ENCODE assay signal across 8 cellular contexts in genomic region chr19:19489804-19490204, GRCh38. TPM values are rescaled to one million over a fixed set of nuclear protein-coding genes. Genes with fewer than 3 reads are reported as not detected.
A peak's percentile ranks its signal among the peaks of the same experiment; 100 is the strongest.
DNase-seq lines count a peak whose midpoint lies in the region; ATAC-seq lines count a peak whose summit lies in the region.

No MANE protein-coding gene starts in this region.

- intact Hi-C loops in naive thymus-derived CD4-positive, alpha-beta T cell (cut with micrococcal nuclease), result loop anchor here (1.0 to 10.0 kb wide), 14 partner anchors 26 to 428 kb away; partner anchors contain the start of genes BORCS8 (in 2 of the 2), GATAD2A (in 2 of the 2), MAU2 (in 2 of the 2) and NDUFA13 (in 2 of the 2)

- H3K27me3 Mint-ChIP-seq in stimulated activated naive CD8-positive, alpha-beta T cell treated with anti-CD3 and anti-CD28 coated beads, Interleukin-15, Interleukin-2, amounts not matched to agents 100 ng/mL and 50 ng/mL, for 24 hours, result no peaks in the 10 kb centered on the region
- H3K27me3 Mint-ChIP-seq in naive thymus-derived CD4-positive, alpha-beta T cell, result no peaks in the 10 kb centered on the region

- no peak overlapping the region for H3K4me3 Mint-ChIP-seq in stimulated activated naive CD8-positive, alpha-beta T cell treated with anti-CD3 and anti-CD28 coated beads, Interleukin-15, Interleukin-2, amounts not matched to agents 100 ng/mL and 50 ng/mL, for 24 hours
- peak overlapping the region in 9 of 10 donors; percentile 58 to 84 (median 76) for H3K4me3 Mint-ChIP-seq in naive thymus-derived CD4-positive, alpha-beta T cell

- H3K36me3 Mint-ChIP-seq in stimulated activated naive CD8-positive, alpha-beta T cell treated with anti-CD3 and anti-CD28 coated beads, Interleukin-15, Interleukin-2, amounts not matched to agents 100 ng/mL and 50 ng/mL, for 24 hours (ENCODE audit: low read depth), result peaks cover 30% of the 10 kb centered on the region
- H3K36me3 Mint-ChIP-seq in naive thymus-derived CD4-positive, alpha-beta T cell, result peaks cover 0 to 13% (median 2%) of the 10 kb centered on the region in 5 donors

- no peak for DNase-seq in stimulated activated naive CD8-positive, alpha-beta T cell treated with anti-CD3 and anti-CD28 coated beads, Interleukin-15, Interleukin-2, amounts not matched to agents 100 U/mL and 50 U/mL, for 24 hours
- DNase-seq in naive thymus-derived CD4-positive, alpha-beta T cell, result peak in 3 of 9 donors; percentile 18 to 37 (median 26)
- no peak for DNase-seq in NCI-H1092 treated with DMSO at 0.1 percent for 48 hours (lab: John Stamatoyannopoulos, UW)
- DNase-seq in OCI-M2 (lab: John Stamatoyannopoulos, UW; ENCODE audit: unreplicated experiment), result no peak
- no peak for DNase-seq in NCI-H2196 treated with DMSO at 0.1 percent for 48 hours (lab: John Stamatoyannopoulos, UW; ENCODE audit: unreplicated experiment)
- DNase-seq in NCI-H1694 treated with DMSO at 0.1 percent for 48 hours (lab: John Stamatoyannopoulos, UW), result no peak

- no peaks in the 10 kb centered on the region for H3K27me3 ChIP-seq in duodenal mucosa (ENCODE audit: control insufficient read depth in 1 of 2, insufficient read depth in 2 of 2, low read length in 2 of 2)
- no peaks in the 10 kb centered on the region for H3K27me3 ChIP-seq in naive thymus-derived CD4-positive, alpha-beta T cell (ENCODE audit: control insufficient read depth in 2 of 2, insufficient read depth in 2 of 2, low read length in 2 of 2)

- H3K36me3 ChIP-seq in duodenal mucosa (ENCODE audit: control insufficient read depth in 1 of 2, insufficient read depth in 2 of 2, low read length in 2 of 2), result peaks cover 24 to 51% of the 10 kb centered on the region in 2 donors
- H3K36me3 ChIP-seq in naive thymus-derived CD4-positive, alpha-beta T cell (ENCODE audit: control insufficient read depth in 2 of 3, insufficient read depth in 3 of 3, low read length in 3 of 3), result peaks cover 7 to 27% (median 14%) of the 10 kb centered on the region in 3 experiments

- H3K9me3 ChIP-seq in duodenal mucosa (ENCODE audit: control insufficient read depth in 1 of 2, low read length in 2 of 2), result no peaks in the 10 kb centered on the region
- no peaks in the 10 kb centered on the region for H3K9me3 ChIP-seq in naive thymus-derived CD4-positive, alpha-beta T cell (ENCODE audit: control insufficient read depth in 2 of 3, low read length in 3 of 3)

- H3K27ac Mint-ChIP-seq in stimulated activated naive CD8-positive, alpha-beta T cell treated with anti-CD3 and anti-CD28 coated beads, Interleukin-15, Interleukin-2, amounts not matched to agents 100 ng/mL and 50 ng/mL, for 24 hours, result peak overlapping the region; percentile 90
- peak overlapping the region; percentile 96 to 99 (median 99) for H3K27ac Mint-ChIP-seq in naive thymus-derived CD4-positive, alpha-beta T cell

- POLR2A ChIA-PET in naive thymus-derived CD4-positive, alpha-beta T cell (lab: Charles Lee), result interaction anchor here (0.7 to 6.4 kb wide), 15 partner anchors 19 to 570 kb away, joined by 3 to 101 read pairs (median 4); partner anchors contain the start of genes BORCS8, DDX49, GATAD2A and NDUFA13

- H3K4me1 ChIP-seq in duodenal mucosa (ENCODE audit: control insufficient read depth in 1 of 2, insufficient read depth in 2 of 2, low read length in 2 of 2), result peaks cover 33 to 36% of the 10 kb centered on the region in 2 donors
- H3K4me1 ChIP-seq in naive thymus-derived CD4-positive, alpha-beta T cell (ENCODE audit: control insufficient read depth in 2 of 2, insufficient read depth in 2 of 2, low read length in 2 of 2), result peaks cover 33 to 50% of the 10 kb centered on the region in 2 donors

- peak overlapping the region; percentile 59 for H3K27ac ChIP-seq in duodenal mucosa (ENCODE audit: low read depth, low read length)
- peak overlapping the region; percentile 81 for H3K27ac ChIP-seq in naive thymus-derived CD4-positive, alpha-beta T cell (ENCODE audit: low read depth, low read length)

- peak overlapping the region; percentile 39 to 48 for H3K4me3 ChIP-seq in duodenal mucosa (ENCODE audit: low read depth in 1 of 2, low read length in 2 of 2)
- peak overlapping the region; percentile 31 for H3K4me3 ChIP-seq in naive thymus-derived CD4-positive, alpha-beta T cell (ENCODE audit: low read length)

- no peak for ATAC-seq in stimulated activated naive CD8-positive, alpha-beta T cell treated with anti-CD3 and anti-CD28 coated beads, Interleukin-15, Interleukin-2, amounts not matched to agents 100 U/mL and 50 U/mL, for 24 hours
- peak; percentile 13 for ATAC-seq in naive thymus-derived CD4-positive, alpha-beta T cell

- peak overlapping the region in 1 of 2 donors; percentile 24 for H3K9ac ChIP-seq in duodenal mucosa (ENCODE audit: low read depth in 1 of 2, low read length in 2 of 2)

- CTCF ChIA-PET in naive thymus-derived CD4-positive, alpha-beta T cell (lab: Charles Lee), result interaction anchor here (0.5 to 4.0 kb wide), 24 partner anchors 22 to 349 kb away, joined by 3 to 94 read pairs (median 4); partner anchors contain the start of gene GATAD2A

- H3K4me1 Mint-ChIP-seq in stimulated activated naive CD8-positive, alpha-beta T cell treated with anti-CD3 and anti-CD28 coated beads, Interleukin-15, Interleukin-2, amounts not matched to agents 100 ng/mL and 50 ng/mL, for 24 hours (ENCODE audit: low read depth), result peaks cover 58% of the 10 kb centered on the region
- peaks cover 27 to 61% (median 52%) of the 10 kb centered on the region in 7 donors for H3K4me1 Mint-ChIP-seq in naive thymus-derived CD4-positive, alpha-beta T cell

- H3K9me3 Mint-ChIP-seq in stimulated activated naive CD8-positive, alpha-beta T cell treated with anti-CD3 and anti-CD28 coated beads, Interleukin-15, Interleukin-2, amounts not matched to agents 100 ng/mL and 50 ng/mL, for 24 hours, result no peaks in the 10 kb centered on the region
- H3K9me3 Mint-ChIP-seq in naive thymus-derived CD4-positive, alpha-beta T cell, result no peaks in the 10 kb centered on the region

RNA-seq across cellular contexts. Expression of gene TSSK6, which starts 25.5 kb away (rescaled TPM):
- 10 to 100 TPM in 1 of 5 experiments, 1 to 10 TPM in 4; 3.3 to 11.3 (median 5.2) TPM for total RNA-seq in naive thymus-derived CD4-positive, alpha-beta T cell
- polyA plus RNA-seq in naive thymus-derived CD4-positive, alpha-beta T cell, result 1 to 10 TPM; 1.4 to 4.2 TPM

RNA-seq across cellular contexts. Expression of gene NDUFA13, which starts 26.2 kb away (rescaled TPM):
- total RNA-seq in naive thymus-derived CD4-positive, alpha-beta T cell, result 100 to 1,000 TPM; 172 to 362 (median 176) TPM
- 100 to 1,000 TPM; 363 to 380 TPM for polyA plus RNA-seq in naive thymus-derived CD4-positive, alpha-beta T cell

RNA-seq across cellular contexts. Expression of gene YJEFN3, which starts 38.9 kb away (rescaled TPM):
- 10 to 100 TPM in 3 of 5 experiments, 1 to 10 TPM in 2; 3.3 to 18.2 (median 12.7) TPM for total RNA-seq in naive thymus-derived CD4-positive, alpha-beta T cell
- polyA plus RNA-seq in naive thymus-derived CD4-positive, alpha-beta T cell, result under 1 TPM in 1 of 2 donors, not detected in 1; 0.68 TPM

RNA-seq across cellular contexts. Expression of gene CILP2, which starts 48.3 kb away (rescaled TPM):
- total RNA-seq in naive thymus-derived CD4-positive, alpha-beta T cell, result under 1 TPM in 4 of 5 experiments, not detected in 1; 0.32 to 0.53 (median 0.49) TPM
- under 1 TPM; 0.27 to 0.69 TPM for polyA plus RNA-seq in naive thymus-derived CD4-positive, alpha-beta T cell
